Comparison of ENCODE assay signal across 8 cellular contexts in the genomic region with DNA sequence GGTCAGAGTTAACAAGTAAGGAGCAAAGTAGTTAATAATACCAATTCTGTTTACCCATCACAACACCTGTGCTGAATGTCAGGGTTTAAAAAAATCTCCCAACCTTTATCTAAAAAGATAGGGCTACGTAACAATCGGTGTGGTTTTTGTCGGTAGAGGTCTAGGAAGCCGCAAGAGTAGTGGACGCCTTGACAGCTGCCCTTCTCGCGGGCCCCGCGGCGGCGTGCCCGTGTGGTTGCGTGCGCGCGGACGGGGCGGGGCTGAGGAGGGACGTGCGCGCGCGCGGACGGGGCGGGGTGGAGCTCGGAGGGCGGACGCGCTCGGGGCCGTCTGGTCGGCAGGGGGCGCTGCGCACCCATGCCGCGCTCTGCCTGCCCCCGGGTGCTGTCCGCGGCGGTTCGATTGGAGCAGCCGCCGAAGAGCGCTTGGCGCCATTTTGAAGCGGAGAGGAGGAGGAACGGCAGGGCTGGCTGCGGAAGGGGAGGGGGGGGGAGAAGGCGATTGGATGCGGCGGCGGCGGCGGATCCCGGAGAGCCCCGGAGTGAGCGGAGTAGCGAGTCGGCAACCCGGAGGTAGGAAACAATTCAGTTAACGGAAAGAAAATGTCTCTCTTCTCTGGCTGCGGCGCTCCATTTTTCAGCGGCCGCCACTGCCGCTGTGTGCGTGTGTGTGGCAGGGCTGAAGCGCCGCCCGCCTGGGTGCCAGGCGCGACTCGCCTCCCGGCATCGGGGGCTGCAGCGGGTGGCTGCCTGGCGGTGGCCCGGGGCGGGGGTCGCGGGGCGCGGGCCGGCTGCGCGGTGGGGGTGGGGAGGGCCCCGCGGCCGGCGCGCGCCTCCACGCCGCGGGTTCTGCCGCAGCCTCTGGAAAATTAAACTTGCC. TPM values are rescaled to one million over a fixed set of nuclear protein-coding genes. Genes with fewer than 3 reads are reported as not detected.
A peak's percentile ranks its signal among the peaks of the same experiment; 100 is the strongest.
DNase-seq lines count a peak whose midpoint lies in the region; ATAC-seq and TF ChIP-seq lines count a peak whose summit lies in the region.

A gene with protein sequence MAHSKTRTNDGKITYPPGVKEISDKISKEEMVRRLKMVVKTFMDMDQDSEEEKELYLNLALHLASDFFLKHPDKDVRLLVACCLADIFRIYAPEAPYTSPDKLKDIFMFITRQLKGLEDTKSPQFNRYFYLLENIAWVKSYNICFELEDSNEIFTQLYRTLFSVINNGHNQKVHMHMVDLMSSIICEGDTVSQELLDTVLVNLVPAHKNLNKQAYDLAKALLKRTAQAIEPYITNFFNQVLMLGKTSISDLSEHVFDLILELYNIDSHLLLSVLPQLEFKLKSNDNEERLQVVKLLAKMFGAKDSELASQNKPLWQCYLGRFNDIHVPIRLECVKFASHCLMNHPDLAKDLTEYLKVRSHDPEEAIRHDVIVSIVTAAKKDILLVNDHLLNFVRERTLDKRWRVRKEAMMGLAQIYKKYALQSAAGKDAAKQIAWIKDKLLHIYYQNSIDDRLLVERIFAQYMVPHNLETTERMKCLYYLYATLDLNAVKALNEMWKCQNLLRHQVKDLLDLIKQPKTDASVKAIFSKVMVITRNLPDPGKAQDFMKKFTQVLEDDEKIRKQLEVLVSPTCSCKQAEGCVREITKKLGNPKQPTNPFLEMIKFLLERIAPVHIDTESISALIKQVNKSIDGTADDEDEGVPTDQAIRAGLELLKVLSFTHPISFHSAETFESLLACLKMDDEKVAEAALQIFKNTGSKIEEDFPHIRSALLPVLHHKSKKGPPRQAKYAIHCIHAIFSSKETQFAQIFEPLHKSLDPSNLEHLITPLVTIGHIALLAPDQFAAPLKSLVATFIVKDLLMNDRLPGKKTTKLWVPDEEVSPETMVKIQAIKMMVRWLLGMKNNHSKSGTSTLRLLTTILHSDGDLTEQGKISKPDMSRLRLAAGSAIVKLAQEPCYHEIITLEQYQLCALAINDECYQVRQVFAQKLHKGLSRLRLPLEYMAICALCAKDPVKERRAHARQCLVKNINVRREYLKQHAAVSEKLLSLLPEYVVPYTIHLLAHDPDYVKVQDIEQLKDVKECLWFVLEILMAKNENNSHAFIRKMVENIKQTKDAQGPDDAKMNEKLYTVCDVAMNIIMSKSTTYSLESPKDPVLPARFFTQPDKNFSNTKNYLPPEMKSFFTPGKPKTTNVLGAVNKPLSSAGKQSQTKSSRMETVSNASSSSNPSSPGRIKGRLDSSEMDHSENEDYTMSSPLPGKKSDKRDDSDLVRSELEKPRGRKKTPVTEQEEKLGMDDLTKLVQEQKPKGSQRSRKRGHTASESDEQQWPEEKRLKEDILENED (N-terminal part only) (plus strand): TSS at position 431 of the 879 bp plus-strand sequence. CDS start 62,321 bp downstream, outside the sequence.

- peak; percentile 88 to 98 (median 91) for ATAC-seq in natural killer cell

- TF ChIP-seq CTCF in LNCaP clone FGC (IDR thresholded peaks at IDR 0.05; ENCODE audit: control insufficient read depth, extremely low read depth, insufficient read depth) (peak; percentile 89), RWPE1 (conservative IDR thresholded peaks at IDR 0.05; ENCODE audit: low read depth) (peak; percentile 95), natural killer cell (IDR thresholded peaks at IDR 0.05) (peak; percentile 87)

- H3K4me1 Mint-ChIP-seq in activated T-helper 2 cell treated with anti-CD3 and anti-CD28 coated beads, Interferon-gamma antibody, Interleukin-2, Interleukin-4, amounts not matched to agents 10 μg/mL and 5 μg/mL and 100 μg/mL, durations not matched to agents 14 hours and 24 hours and 36 hours (ENCODE audit: low read depth) = peaks cover 40% of the 10 kb centered on the region
- H3K4me1 Mint-ChIP-seq in natural killer cell = peaks cover 40 to 41% of the 10 kb centered on the region in 2 donors

- intact Hi-C loops in activated T-helper 2 cell treated with anti-CD3 and anti-CD28 coated beads, Interferon-gamma antibody, Interleukin-2, Interleukin-4, amounts not matched to agents 10 μg/mL and 5 μg/mL and 100 μg/mL, durations not matched to agents 14 hours and 24 hours and 36 hours (cut with micrococcal nuclease) = loop anchor here (1.0 to 10.0 kb wide), 11 partner anchors 48 to 1136 kb away; a partner anchor contains a TSS
- intact Hi-C loops in natural killer cell (cut with micrococcal nuclease) = loop anchor here (1.0 to 5.0 kb wide), 6 partner anchors 48 to 956 kb away; a partner anchor contains a TSS

- H3K36me3 Mint-ChIP-seq in activated T-helper 2 cell treated with anti-CD3 and anti-CD28 coated beads, Interferon-gamma antibody, Interleukin-2, Interleukin-4, amounts not matched to agents 10 μg/mL and 5 μg/mL and 100 μg/mL, durations not matched to agents 14 hours and 24 hours and 36 hours (ENCODE audit: low read depth) = peaks cover 12% of the 10 kb centered on the region
- H3K36me3 Mint-ChIP-seq in natural killer cell = no peaks in the 10 kb centered on the region

- peak within 1 kb of the TSS; percentile 77 for H3K4me3 ChIP-seq in LNCaP clone FGC (ENCODE audit: low read depth, low read length)

- CTCF ChIA-PET in RWPE1 (lab: Yijun Ruan, JAX) = interaction anchor here (0.6 to 1.3 kb wide), 10 partner anchors 50 to 1137 kb away, joined by 3 to 6 read pairs (median 4); no protein-coding TSS in a partner anchor

- peak within 1 kb of the TSS; percentile 97 for H3K4me3 Mint-ChIP-seq in activated T-helper 2 cell treated with anti-CD3 and anti-CD28 coated beads, Interferon-gamma antibody, Interleukin-2, Interleukin-4, amounts not matched to agents 10 μg/mL and 5 μg/mL and 100 μg/mL, durations not matched to agents 14 hours and 24 hours and 36 hours (ENCODE audit: low read depth)
- peak within 1 kb of the TSS; percentile 97 for H3K4me3 Mint-ChIP-seq in natural killer cell

- peak within 1 kb of the TSS; percentile 98 for H3K27ac ChIP-seq in RWPE1

- peak within 1 kb of the TSS; percentile 95 for H3K27ac Mint-ChIP-seq in activated T-helper 2 cell treated with anti-CD3 and anti-CD28 coated beads, Interferon-gamma antibody, Interleukin-2, Interleukin-4, amounts not matched to agents 10 μg/mL and 5 μg/mL and 100 μg/mL, durations not matched to agents 14 hours and 24 hours and 36 hours
- peak within 1 kb of the TSS; percentile 94 to 95 for H3K27ac Mint-ChIP-seq in natural killer cell

- POLR2A ChIA-PET in RWPE1 (lab: Yijun Ruan, JAX; ENCODE audit: low non-redundant PET) = no interaction called here

- H3K27me3 Mint-ChIP-seq in activated T-helper 2 cell treated with anti-CD3 and anti-CD28 coated beads, Interferon-gamma antibody, Interleukin-2, Interleukin-4, amounts not matched to agents 10 μg/mL and 5 μg/mL and 100 μg/mL, durations not matched to agents 14 hours and 24 hours and 36 hours (ENCODE audit: low read depth) = peaks cover 5% of the 10 kb centered on the region
- peaks cover 0 to 3% of the 10 kb centered on the region in 2 donors for H3K27me3 Mint-ChIP-seq in natural killer cell (ENCODE audit: low read depth in 2 of 2)

- DNase-seq in EL (peak; percentile 94), GOT3 (lab: John Stamatoyannopoulos, UW) (peak; percentile 75), LNCaP clone FGC (ENCODE audit: low read depth) (peak; percentile 59), RWPE1 (ENCODE audit: low spot score) (peak; percentile 89), fibroblast of peridontal ligament (ENCODE audit: extremely low read depth) (peak; percentile 89), natural killer cell (peak; percentile 97)
- peak; percentile 92 for DNase-seq in activated T-helper 2 cell treated with anti-CD3 and anti-CD28 coated beads, Interferon-gamma antibody, Interleukin-2, Interleukin-4, amounts not matched to agents 10 μg/mL and 5 μg/mL and 100 μg/mL, durations not matched to agents 14 hours and 24 hours and 36 hours (ENCODE audit: low spot score)
- peak; percentile 94 for DNase-seq in stimulated activated naive CD4-positive, alpha-beta T cell treated with Interleukin-2 at 50 U/mL for 16 hours (lab: John Stamatoyannopoulos, UW)

- H3K9me3 Mint-ChIP-seq in activated T-helper 2 cell treated with anti-CD3 and anti-CD28 coated beads, Interferon-gamma antibody, Interleukin-2, Interleukin-4, amounts not matched to agents 10 μg/mL and 5 μg/mL and 100 μg/mL, durations not matched to agents 14 hours and 24 hours and 36 hours = no peaks in the 10 kb centered on the region
- no peaks in the 10 kb centered on the region for H3K9me3 Mint-ChIP-seq in natural killer cell

RNA-seq across cellular contexts. Expression of the gene that starts here (rescaled TPM):
- total RNA-seq in activated T-helper 2 cell treated with anti-CD3 and anti-CD28 coated beads, Interferon-gamma antibody, Interleukin-2, Interleukin-4, amounts not matched to agents 10 μg/mL and 5 μg/mL and 100 μg/mL, durations not matched to agents 14 hours and 24 hours and 36 hours = 58.5 and 63.1 TPM in 2 replicates
- 10 to 100 TPM; 59.4 to 70.6 (median 64.7) TPM for total RNA-seq in natural killer cell

Comparison
In these comparisons a context has a peak if more than half of its experiments do, and no peak if none do; other contexts are left out.
1. Peak in every context shown above with its lines: DNase-seq, ATAC-seq, H3K4me3 ChIP-seq and H3K27ac ChIP-seq.